ENCODE assay signal across 8 cellular contexts in genomic region chr18:9106800-9107574, GRCh38.
DNase-seq lines count a peak whose midpoint lies in the region; ATAC-seq, FAIRE-seq and TF ChIP-seq lines count a peak whose summit lies in the region.

No MANE protein-coding gene starts in this region.

- no peak for TF ChIP-seq POLR2A in NB4 (IDR thresholded peaks at IDR 0.05; ENCODE audit: extremely low read depth, insufficient read length)

- DNase-seq in D721Med (ENCODE audit: insufficient read length, low spot score) (no peak), NB4 (ENCODE audit: low read depth) (no peak), SIG-M5 treated with dmso at 0.1 percent for 504 hours (lab: John Stamatoyannopoulos, UW; ENCODE audit: unreplicated experiment) (no peak), head of caudate nucleus (no peak), hypothalamus (lab: John Stamatoyannopoulos, UW) (no peak)

- TF ChIP-seq CTCF in D721Med (IDR thresholded peaks at IDR 0.05; ENCODE audit: insufficient read depth, missing control alignments) = no peak
- TF ChIP-seq CTCF in NB4 (IDR thresholded peaks at IDR 0.05; ENCODE audit: low read depth, low read length) = no peak
- no peak for TF ChIP-seq CTCF in parathyroid adenoma (IDR thresholded peaks at IDR 0.05)

- peak overlapping the region; percentile 84 for H3K4me3 Mint-ChIP-seq in dendritic cell treated with granulocyte-macrophage colony-stimulating factor and Interleukin-4, amounts not matched to agents 40 ng/mL and 50 ng/mL, for 4 days

- peak; percentile 100 for FAIRE-seq in D721Med (lab: Jason Lieb, UNC)

- no peak overlapping the region for H3K9ac ChIP-seq in parathyroid adenoma

- ATAC-seq in GM21717 (IDR thresholded peaks at IDR 0.05; ENCODE audit: unreplicated experiment) = no peak

- intact Hi-C loops in dendritic cell treated with granulocyte-macrophage colony-stimulating factor and Interleukin-4, amounts not matched to agents 40 ng/mL and 50 ng/mL, for 4 days (cut with micrococcal nuclease) = no loop called here
- intact Hi-C loops in head of caudate nucleus (cut with DNase I) = loop anchor here (10.0 kb wide), 1 partner anchor 508 kb away; the partner anchor contains the start of gene PPP4R1

- H3K27ac ChIP-seq in parathyroid adenoma = no peak overlapping the region

- peak overlapping the region; percentile 19 for H3K4me3 ChIP-seq in NB4 (ENCODE audit: low read depth, low read length)
- H3K4me3 ChIP-seq in parathyroid adenoma (ENCODE audit: low read depth, low read length) = no peak overlapping the region

- peaks cover 84% of the 10 kb centered on the region for H3K36me3 Mint-ChIP-seq in dendritic cell treated with granulocyte-macrophage colony-stimulating factor and Interleukin-4, amounts not matched to agents 40 ng/mL and 50 ng/mL, for 4 days (ENCODE audit: low read depth)

- H3K9me3 Mint-ChIP-seq in dendritic cell treated with granulocyte-macrophage colony-stimulating factor and Interleukin-4, amounts not matched to agents 40 ng/mL and 50 ng/mL, for 4 days = no peaks in the 10 kb centered on the region

- peak overlapping the region; percentile 11 for H3K4me2 ChIP-seq in parathyroid adenoma (ENCODE audit: low read length)

- peaks cover 60% of the 10 kb centered on the region for H3K4me1 Mint-ChIP-seq in dendritic cell treated with granulocyte-macrophage colony-stimulating factor and Interleukin-4, amounts not matched to agents 40 ng/mL and 50 ng/mL, for 4 days (ENCODE audit: low read depth)

- H3K27me3 ChIP-seq in parathyroid adenoma (ENCODE audit: control insufficient read depth, insufficient read depth, low read length) = no peaks in the 10 kb centered on the region

- H3K27ac Mint-ChIP-seq in dendritic cell treated with granulocyte-macrophage colony-stimulating factor and Interleukin-4, amounts not matched to agents 40 ng/mL and 50 ng/mL, for 4 days = peak overlapping the region; percentile 94

- peaks cover 71% of the 10 kb centered on the region for H3K79me2 ChIP-seq in parathyroid adenoma

- H3K9me3 ChIP-seq in parathyroid adenoma (ENCODE audit: control insufficient read depth, low read length) = no peaks in the 10 kb centered on the region

- no peak overlapping the region for H2AFZ ChIP-seq in parathyroid adenoma

- H3K36me3 ChIP-seq in parathyroid adenoma (ENCODE audit: control insufficient read depth, insufficient read depth, low read length) = no peaks in the 10 kb centered on the region

- no peaks in the 10 kb centered on the region for H3K27me3 Mint-ChIP-seq in dendritic cell treated with granulocyte-macrophage colony-stimulating factor and Interleukin-4, amounts not matched to agents 40 ng/mL and 50 ng/mL, for 4 days

- peaks cover 47% of the 10 kb centered on the region for H3K4me1 ChIP-seq in parathyroid adenoma
